Comparison of ENCODE assay signal across 8 cellular contexts in genomic region chr19:18322759-18323460, GRCh38. TPM values are rescaled to one million over a fixed set of nuclear protein-coding genes. Genes with fewer than 3 reads are reported as not detected.
DNase-seq lines count a peak whose midpoint lies in the region; ATAC-seq and TF ChIP-seq lines count a peak whose summit lies in the region.

Gene LSM4 (minus strand): TSS chr19:18323076. CDS start chr19:18323020, 56 bp downstream.

- no peaks in the 10 kb centered on the region for H3K36me3 ChIP-seq in right atrium auricular region
- no peaks in the 10 kb centered on the region for H3K36me3 ChIP-seq in uterus

- TF ChIP-seq CTCF in right atrium auricular region (IDR thresholded peaks at IDR 0.05) (no peak), uterus (IDR thresholded peaks at IDR 0.05) (peak in 3 of 4 experiments; percentile 17 to 42 (median 27))

- H3K27ac ChIP-seq in right atrium auricular region: peak within 1 kb of the TSS; percentile 82 to 95
- peak within 1 kb of the TSS; percentile 93 to 94 for H3K27ac ChIP-seq in uterus

- peak; percentile 75 to 93 for TF ChIP-seq POLR2A in uterus (IDR thresholded peaks at IDR 0.05)

- H3K9me3 ChIP-seq in right atrium auricular region (no peaks in the 10 kb centered on the region), uterus (no peaks in the 10 kb centered on the region)

- H3K4me1 ChIP-seq in right atrium auricular region (peaks cover 0 to 57% of the 10 kb centered on the region in 2 donors), uterus (peaks cover 0 to 10% of the 10 kb centered on the region in 2 donors)

- ATAC-seq in GM18502 (IDR thresholded peaks at IDR 0.05; ENCODE audit: poor library complexity, unreplicated experiment): peak; percentile 90
- peak; percentile 95 for ATAC-seq in HG02970 (IDR thresholded peaks at IDR 0.05; ENCODE audit: low FRiP score, unreplicated experiment)

- peak; percentile 59 for DNase-seq in NCI-H187 treated with DMSO at 0.1 percent for 48 hours (lab: John Stamatoyannopoulos, UW)
- peak; percentile 80 to 99 (median 96) for DNase-seq in anterior cingulate cortex (lab: John Stamatoyannopoulos, UW)
- peak; percentile 99 for DNase-seq in right atrium auricular region (ENCODE audit: low spot score)
- DNase-seq in pulmonary artery endothelial cell (ENCODE audit: low read depth, low spot score): peak; percentile 85
- DNase-seq in uterus: peak; percentile 97 to 99

- no peaks in the 10 kb centered on the region for H3K27me3 ChIP-seq in right atrium auricular region
- H3K27me3 ChIP-seq in uterus: no peaks in the 10 kb centered on the region

- H3K4me3 ChIP-seq in right atrium auricular region (peak within 1 kb of the TSS; percentile 72 to 81), uterus (peak within 1 kb of the TSS; percentile 63 to 67)

- intact Hi-C loops in T-helper 2 cell treated with Interferon-gamma antibody and Interleukin-4, amounts not matched to agents 100 ng/mL and 5 ng/mL, for 36 hours (cut with micrococcal nuclease): loop anchor here (1.0 to 5.0 kb wide), 6 partner anchors 19 to 222 kb away; partner anchors contain the start of gene SSBP4
- intact Hi-C loops in uterus (cut with DNase I; ENCODE audit: low total_unique reads): loop anchor here (5.0 kb wide), 1 partner anchor 46 kb away; no protein-coding TSS in a partner anchor

RNA-seq across cellular contexts. Expression of gene LSM4, which starts in this region (rescaled TPM):
- total RNA-seq in T-helper 2 cell treated with Interferon-gamma antibody and Interleukin-4, amounts not matched to agents 100 ng/mL and 5 ng/mL, for 36 hours: 170 and 178 TPM in 2 replicates
- total RNA-seq in right atrium auricular region (10 to 100 TPM; 68.5 to 97.3 TPM), pulmonary artery endothelial cell (139 and 172 TPM in 2 replicates), uterus (100 to 1,000 TPM in 1 of 4 donors, 10 to 100 TPM in 2, 1 to 10 TPM in 1; 8.8 to 120 (median 64.2) TPM)

Comparison
In these comparisons a context has a peak if more than half of its experiments do, and no peak if none do; other contexts are left out.
1. Peak in every context shown above with its lines: DNase-seq, ATAC-seq, H3K4me3 ChIP-seq and H3K27ac ChIP-seq.
2. CTCF ChIP-seq: peak in uterus (3 of 4); none in right atrium auricular region (0 of 2).